In the genomic region with DNA sequence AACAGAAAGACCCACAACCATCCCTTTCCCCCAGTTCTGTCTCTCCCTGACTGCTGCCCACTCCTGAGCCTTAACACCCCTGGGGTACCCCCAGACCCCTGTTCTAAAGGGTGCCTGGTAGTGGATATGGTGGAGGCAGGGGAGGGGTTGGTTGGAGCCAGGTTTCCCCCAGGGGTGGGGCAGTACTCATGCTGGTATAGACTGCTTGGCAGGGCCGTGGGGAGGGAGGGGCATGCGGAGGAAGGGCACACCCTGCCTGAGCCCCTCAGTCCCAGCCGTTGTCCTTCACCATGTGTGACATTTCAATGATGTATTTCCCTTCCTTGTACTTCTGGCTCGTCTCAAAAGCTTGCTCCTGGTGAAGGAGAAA, we compare ENCODE assay signal across 15 cellular contexts. TPM values are rescaled to one million over a fixed set of nuclear protein-coding genes. Genes with fewer than 3 reads are reported as not detected.
A peak's percentile ranks its signal among the peaks of the same experiment; 100 is the strongest.
DNase-seq lines count a peak whose midpoint lies in the region; ATAC-seq and TF ChIP-seq lines count a peak whose summit lies in the region.
"Had no signal": no experiment of that assay in that cellular context is flagged by ENCODE, and none has a peak within 500 bp of the region (broad histone marks: within the 10 kb centered on the region; RNA-seq: fewer than 3 reads in every experiment).

No MANE protein-coding gene starts in this region.

- peak overlapping the region; percentile 3 for H3K56ac ChIP-seq in mesendoderm (ENCODE audit: low read length)

- H4K5ac ChIP-seq in mesendoderm (ENCODE audit: low read length), result no peak overlapping the region

- TF ChIP-seq CTCF in esophagus muscularis mucosa (IDR thresholded peaks at IDR 0.05), result no peak
- TF ChIP-seq CTCF in tibial nerve (IDR thresholded peaks at IDR 0.05), result no peak

- intact Hi-C loops in esophagus muscularis mucosa (cut with DNase I), result loop anchor here (10.0 kb wide), 2 partner anchors 191 to 301 kb away; no protein-coding TSS in a partner anchor

- H2BK5ac ChIP-seq in mesendoderm (ENCODE audit: low read length), result no peak overlapping the region

- H2AK5ac ChIP-seq in mesendoderm (ENCODE audit: low read length), result no peak overlapping the region

- H3K4ac ChIP-seq in mesendoderm (ENCODE audit: low read depth, low read length), result no peak overlapping the region

- no peak overlapping the region for H2BK15ac ChIP-seq in mesendoderm (replicated peaks; ENCODE audit: low read depth)

- H3K9me3 ChIP-seq in esophagus muscularis mucosa (no peaks in the 10 kb centered on the region), tibial nerve (no peaks in the 10 kb centered on the region)
- H3K9me3 ChIP-seq: pancreas had no signal

- H3K4me3 ChIP-seq in esophagus muscularis mucosa, result no peak overlapping the region
- no peak overlapping the region for H3K4me3 ChIP-seq in mesendoderm (ENCODE audit: low read length)
- H3K4me3 ChIP-seq in tibial nerve, result no peak overlapping the region
- H3K4me3 ChIP-seq: pancreas had no signal

- TF ChIP-seq POLR2A in esophagus muscularis mucosa (IDR thresholded peaks at IDR 0.05; ENCODE audit: low read depth), result no peak
- no peak for TF ChIP-seq POLR2A in tibial nerve (IDR thresholded peaks at IDR 0.05)

- H3K4me1 ChIP-seq in esophagus muscularis mucosa (peaks cover 55 to 76% (median 70%) of the 10 kb centered on the region in 4 donors), mesendoderm (ENCODE audit: control insufficient read depth, low read depth, low read length) (peaks cover 33% of the 10 kb centered on the region), tibial nerve (peaks cover 0 to 73% (median 48%) of the 10 kb centered on the region in 4 donors)

- WGBS in esophagus muscularis mucosa, result 14% methylated on average over 4 of the region's 4 CpGs
- WGBS in mesendoderm (ENCODE audit: extremely low coverage, insufficient coverage, low lambda C conversion rate), result no CpG with 5 or more reads among the region's 4 CpGs
- 6 to 7% methylated on average over 4 of the region's 4 CpGs for WGBS in tibial nerve, 2 donors

- H3K79me1 ChIP-seq in mesendoderm (ENCODE audit: low read length), result peaks cover 13% of the 10 kb centered on the region

- peaks cover 15% of the 10 kb centered on the region for H3K79me2 ChIP-seq in mesendoderm (ENCODE audit: control insufficient read depth, insufficient read depth, low read length)

- H3K4me2 ChIP-seq in mesendoderm (ENCODE audit: low read length), result no peak overlapping the region

- H3K9ac ChIP-seq in mesendoderm (ENCODE audit: low read length), result peak overlapping the region; percentile 21

- peak; percentile 12 for DNase-seq in SK-N-DZ (ENCODE audit: low spot score)
- no peak for DNase-seq in esophagus muscularis mucosa (ENCODE audit: extremely low spot score)
- peak; percentile 16 for DNase-seq in mesendoderm
- no peak for DNase-seq in tibial nerve (ENCODE audit: low spot score in 2 of 2)
- no peak for DNase-seq in DMS53 treated with DMSO at 0.1 percent for 48 hours (lab: John Stamatoyannopoulos, UW; ENCODE audit: unreplicated experiment)
- no peak for DNase-seq in NCI-H1436 treated with DMSO at 0.1 percent for 48 hours (lab: John Stamatoyannopoulos, UW)
- DNase-seq in T1000 (lab: John Stamatoyannopoulos, UW), result no peak
- DNase-seq: activated CD4-positive, alpha-beta T cell treated with anti-CD3 and anti-CD28 coated beads, Interleukin-2, amount 50 U/mL, for 4 hours; activated T-cell treated with anti-CD3 and anti-CD28 coated beads, Interleukin-2, amount 50 U/mL, for 48 hours; C1 segment of cervical spinal cord; pancreas; stimulated activated CD4-positive, alpha-beta T cell treated with anti-CD3 and anti-CD28 coated beads, Interleukin-15, amount 100 ng/mL, for 24 hours had no signal

- H3K27ac ChIP-seq in esophagus muscularis mucosa (replicated peaks in 1 of 4), result peak overlapping the region; percentile 32 to 64 (median 50)
- no peak overlapping the region for H3K27ac ChIP-seq in mesendoderm (ENCODE audit: low read depth, low read length)
- H3K27ac ChIP-seq in tibial nerve, result peak overlapping the region in 3 of 4 donors; percentile 29 to 82 (median 73)
- H3K27ac ChIP-seq: pancreas had no signal

- H2BK120ac ChIP-seq in mesendoderm (ENCODE audit: low read depth, low read length), result no peak overlapping the region

- ATAC-seq in GM21390 (IDR thresholded peaks at IDR 0.05; ENCODE audit: unreplicated experiment), result no peak

- no peak overlapping the region for H4K8ac ChIP-seq in mesendoderm (ENCODE audit: low read depth, low read length)

- H3K18ac ChIP-seq in mesendoderm (ENCODE audit: low read length), result no peak overlapping the region

- no peaks in the 10 kb centered on the region for H3K36me3 ChIP-seq in esophagus muscularis mucosa
- H3K36me3 ChIP-seq in mesendoderm (ENCODE audit: control insufficient read depth, insufficient read depth, low read length), result peaks cover 2% of the 10 kb centered on the region
- H3K36me3 ChIP-seq in tibial nerve, result no peaks in the 10 kb centered on the region
- H3K36me3 ChIP-seq: pancreas had no signal

- H3K27me3 ChIP-seq in esophagus muscularis mucosa (peaks cover 5 to 49% (median 36%) of the 10 kb centered on the region in 4 donors), mesendoderm (ENCODE audit: insufficient read depth, low read length, poor library complexity) (no peaks in the 10 kb centered on the region), tibial nerve (peaks cover 0 to 24% of the 10 kb centered on the region in 2 donors)

- no peak for TF ChIP-seq EP300 in esophagus muscularis mucosa (IDR thresholded peaks at IDR 0.05)
- TF ChIP-seq EP300 in tibial nerve (IDR thresholded peaks at IDR 0.05), result no peak

- H3K23ac ChIP-seq in mesendoderm (ENCODE audit: low read length), result no peak overlapping the region

RNA-seq across cellular contexts. Expression of a gene that starts 4.0 kb away (rescaled TPM):
- polyA plus RNA-seq in SK-N-DZ (2014; cell fraction: cytosol; rRNA removed), result 0.41 and 0.46 TPM in 2 replicates
- polyA plus RNA-seq in SK-N-DZ (2014; cell fraction: nucleus; rRNA removed), result 0.40 and 1.1 TPM in 2 replicates
- total RNA-seq in esophagus muscularis mucosa (1 to 10 TPM in 2 of 4 donors, under 1 TPM in 2; 0.50 to 2.5 (median 1.0) TPM), tibial nerve (1 to 10 TPM in 1 of 4 donors, under 1 TPM in 3; 0.30 to 1.7 (median 0.41) TPM)
- 0.01 TPM for polyA plus RNA-seq in mesendoderm (2013, experiment 1 of 2)
- polyA plus RNA-seq in mesendoderm (2013, experiment 2 of 2), result not detected
- total RNA-seq: HT-29 had no signal

RNA-seq across cellular contexts. Expression of a gene that starts 11.9 kb away (rescaled TPM):
- polyA plus RNA-seq in SK-N-DZ (2014; cell fraction: cytosol; rRNA removed), result 40.8 and 50.6 TPM in 2 replicates
- 15.8 and 17.1 TPM in 2 replicates for polyA plus RNA-seq in SK-N-DZ (2014; cell fraction: nucleus; rRNA removed)
- 10 to 100 TPM in 3 of 4 donors, 1 to 10 TPM in 1; 8.3 to 18.1 (median 14.7) TPM for total RNA-seq in esophagus muscularis mucosa
- polyA plus RNA-seq in mesendoderm (2013, experiment 1 of 2), result 17.4 TPM
- 16.2 TPM for polyA plus RNA-seq in mesendoderm (2013, experiment 2 of 2)
- total RNA-seq in tibial nerve, result 10 to 100 TPM in 1 of 4 donors, 1 to 10 TPM in 3; 6.3 to 15.1 (median 7.8) TPM

RNA-seq across cellular contexts. Expression of a gene that starts 22.2 kb away (rescaled TPM):
- 16.8 and 18.5 TPM in 2 replicates for polyA plus RNA-seq in SK-N-DZ (2014; cell fraction: cytosol; rRNA removed)
- 19.4 and 21.1 TPM in 2 replicates for polyA plus RNA-seq in SK-N-DZ (2014; cell fraction: nucleus; rRNA removed)
- total RNA-seq in esophagus muscularis mucosa (10 to 100 TPM; 36.5 to 57.7 (median 47.8) TPM), tibial nerve (10 to 100 TPM; 26.0 to 57.3 (median 33.7) TPM)
- 44.7 TPM for polyA plus RNA-seq in mesendoderm (2013, experiment 1 of 2)
- 42.1 TPM for polyA plus RNA-seq in mesendoderm (2013, experiment 2 of 2)

RNA-seq across cellular contexts. Expression of a gene that starts 48.2 kb away (rescaled TPM):
- polyA plus RNA-seq in SK-N-DZ (2014; cell fraction: cytosol; rRNA removed), result 22.4 and 28.2 TPM in 2 replicates
- polyA plus RNA-seq in SK-N-DZ (2014; cell fraction: nucleus; rRNA removed), result 11.5 and 26.6 TPM in 2 replicates
- total RNA-seq in esophagus muscularis mucosa, result 100 to 1,000 TPM; 290 to 585 (median 569) TPM
- 30.5 TPM for polyA plus RNA-seq in mesendoderm (2013, experiment 1 of 2)
- polyA plus RNA-seq in mesendoderm (2013, experiment 2 of 2), result 30.5 TPM
- 100 to 1,000 TPM; 508 to 826 (median 607) TPM for total RNA-seq in tibial nerve
- total RNA-seq: HT-29, MCF 10A had no signal

Comparison
In these comparisons a context has a peak if more than half of its experiments do, and no peak if none do; other contexts are left out.
1. DNase-seq: peak in SK-N-DZ (single experiment) and mesendoderm (single experiment); none in esophagus muscularis mucosa (single experiment), tibial nerve (0 of 2), DMS53 treated with DMSO at 0.1 percent for 48 hours (single experiment), NCI-H1436 treated with DMSO at 0.1 percent for 48 hours (single experiment) and T1000 (single experiment).